ENCODE assay signal across 18 cellular contexts in the genomic region with DNA sequence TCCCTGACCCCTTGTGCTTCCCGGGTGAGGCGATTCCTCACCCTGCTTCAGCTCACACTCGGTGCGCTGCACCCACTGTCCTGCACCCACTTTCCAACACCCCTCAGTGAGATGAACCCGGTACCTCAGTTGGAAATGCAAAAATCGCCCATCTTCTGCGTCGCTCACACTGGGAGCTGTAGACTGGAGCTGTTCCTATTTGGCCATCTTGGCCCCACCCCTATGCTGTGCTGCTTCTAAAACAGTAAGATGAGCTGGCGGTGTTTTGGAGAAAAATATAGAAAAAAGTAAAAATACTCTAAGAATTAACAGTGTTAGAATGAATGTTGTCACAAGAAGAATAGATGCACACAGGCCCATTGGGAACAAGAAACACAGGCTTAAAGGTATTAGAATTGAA.
DNase-seq lines count a peak whose midpoint lies in the region; ATAC-seq and TF ChIP-seq lines count a peak whose summit lies in the region.
"Had no signal": no experiment of that assay in that cellular context is flagged by ENCODE, and none has a peak within 500 bp of the region (broad histone marks: within the 10 kb centered on the region; RNA-seq: fewer than 3 reads in every experiment).

No MANE protein-coding gene starts in this region.

- CTCF ChIA-PET in SK-N-SH (lab: Yijun Ruan, JAX): interaction anchor here (1.0 kb wide), 1 partner anchor 17 kb away, joined by 3 read pairs; no protein-coding TSS in a partner anchor

- H3K9me3 ChIP-seq in SK-N-SH (no peaks in the 10 kb centered on the region; the same call in 1 of the 2 replicates), ascending aorta (peaks cover 0 to 2% of the 10 kb centered on the region in 2 donors), tibial artery (no peaks in the 10 kb centered on the region)
- H3K9me3 ChIP-seq: BLaER1, HAP-1 had no signal

- 98% methylated on average over 9 of the region's 9 CpGs for WGBS in SK-N-SH (ENCODE audit: low lambda C conversion rate)

- peaks cover 55% of the 10 kb centered on the region for H3K79me2 ChIP-seq in SK-N-SH (ENCODE audit: insufficient read depth)

- H3K4me2 ChIP-seq in SK-N-SH: no peak overlapping the region
- H3K4me2 ChIP-seq: BLaER1 had no signal

- 0 out of 2 replicates have a peak overlapping the region, but pooled peaks have one; percentile 24 for H2AFZ ChIP-seq in SK-N-SH (ENCODE audit: low read depth)

- TF ChIP-seq CTCF in SK-N-SH (IDR thresholded peaks at IDR 0.05): no peak
- no peak for TF ChIP-seq CTCF in ascending aorta (IDR thresholded peaks at IDR 0.05)
- TF ChIP-seq CTCF in tibial artery (IDR thresholded peaks at IDR 0.05): no peak

- intact Hi-C loops in ascending aorta (cut with DNase I) (no loop called here), tibial artery (cut with DNase I; ENCODE audit: low total_unique reads) (no loop called here)

- no peak for ATAC-seq in SK-N-SH treated with all-trans-retinoic acid at 6 μM for 48 hours
- no peak for ATAC-seq in natural killer cell treated with Interleukin-12 subunit alpha and Interleukin-12 subunit beta and Interleukin-15 and Interleukin-18, amount 100 ng/mL, for 72 hours

- H3K4me3 ChIP-seq in SK-N-SH (ENCODE audit: low read depth in 2 of 2, low read length in 1 of 2) (no peak overlapping the region), ascending aorta (no peak overlapping the region), tibial artery (no peak overlapping the region)
- H3K4me3 ChIP-seq: BLaER1, HAP-1 had no signal

- peaks cover 4% of the 10 kb centered on the region for H3K36me3 Mint-ChIP-seq in natural killer cell treated with Interleukin-12 subunit alpha and Interleukin-12 subunit beta and Interleukin-15 and Interleukin-18, amount 100 ng/mL, for 72 hours
- H3K36me3 Mint-ChIP-seq: CD4-positive, alpha-beta memory T cell had no signal

- H3K36me3 ChIP-seq in SK-N-SH (replicated peaks in 1 of 2; ENCODE audit: control insufficient read depth in 1 of 2, insufficient read depth in 2 of 2, low read length in 1 of 2) (peaks cover 0 to 13% of the 10 kb centered on the region in 2 experiments), ascending aorta (no peaks in the 10 kb centered on the region), tibial artery (no peaks in the 10 kb centered on the region)
- H3K36me3 ChIP-seq: BLaER1, HAP-1 had no signal

- peaks cover 2 to 13% of the 10 kb centered on the region in 2 donors for H3K27me3 Mint-ChIP-seq in natural killer cell treated with Interleukin-12 subunit alpha and Interleukin-12 subunit beta and Interleukin-15 and Interleukin-18, amount 100 ng/mL, for 72 hours
- H3K27me3 Mint-ChIP-seq: B cell had no signal

- no peaks in the 10 kb centered on the region for H3K27me3 ChIP-seq in SK-N-SH (ENCODE audit: insufficient read depth)
- H3K27me3 ChIP-seq in ascending aorta: no peaks in the 10 kb centered on the region
- no peaks in the 10 kb centered on the region for H3K27me3 ChIP-seq in tibial artery
- H3K27me3 ChIP-seq: BLaER1 had no signal

- H3K4me1 ChIP-seq in SK-N-SH (ENCODE audit: control insufficient read depth in 1 of 2, insufficient read depth in 2 of 2, low read depth in 1 of 2, low read length in 1 of 2): no peaks in the 10 kb centered on the region; a peak in 1 of 4 replicates
- H3K4me1 ChIP-seq in ascending aorta: peaks cover 0 to 11% of the 10 kb centered on the region in 2 donors
- peaks cover 0 to 38% (median 4%) of the 10 kb centered on the region in 4 donors for H3K4me1 ChIP-seq in tibial artery
- H3K4me1 ChIP-seq: BLaER1, HAP-1 had no signal

- peaks cover 3% of the 10 kb centered on the region for H3K9me3 Mint-ChIP-seq in natural killer cell treated with Interleukin-12 subunit alpha and Interleukin-12 subunit beta and Interleukin-15 and Interleukin-18, amount 100 ng/mL, for 72 hours

- TF ChIP-seq RAD21 in SK-N-SH (IDR thresholded peaks at IDR 0.05; ENCODE audit: low read length): no peak

- no peaks in the 10 kb centered on the region; the same call in 1 of the 2 replicates for H3K9me2 ChIP-seq in SK-N-SH

- POLR2A ChIA-PET in SK-N-SH (lab: Yijun Ruan, JAX): no interaction called here

- H3K9ac ChIP-seq in SK-N-SH: no peak overlapping the region
- H3K9ac ChIP-seq: BLaER1 had no signal

- H3K27ac ChIP-seq in SK-N-SH (ENCODE audit: low read depth in 2 of 2, low read length in 1 of 2) (no peak overlapping the region), ascending aorta (peak overlapping the region; percentile 13 to 35), tibial artery (peak overlapping the region; percentile 14 to 55)
- H3K27ac ChIP-seq: 22Rv1, BLaER1 had no signal

- H4K20me1 ChIP-seq in SK-N-SH (ENCODE audit: insufficient read depth): 0 out of 2 replicates have a peak, but pooled peaks cover 4% of the 10 kb centered on the region
- H4K20me1 ChIP-seq: BLaER1 had no signal

- H3K27ac Mint-ChIP-seq in natural killer cell treated with Interleukin-12 subunit alpha and Interleukin-12 subunit beta and Interleukin-15 and Interleukin-18, amount 100 ng/mL, for 72 hours: no peak overlapping the region
- H3K27ac Mint-ChIP-seq: B cell had no signal

- no peaks in the 10 kb centered on the region for H3K4me1 Mint-ChIP-seq in natural killer cell treated with Interleukin-12 subunit alpha and Interleukin-12 subunit beta and Interleukin-15 and Interleukin-18, amount 100 ng/mL, for 72 hours (ENCODE audit: low read depth in 2 of 2)
- H3K4me1 Mint-ChIP-seq: B cell; CD4-positive, alpha-beta memory T cell had no signal

- H3K4me3 Mint-ChIP-seq in natural killer cell treated with Interleukin-12 subunit alpha and Interleukin-12 subunit beta and Interleukin-15 and Interleukin-18, amount 100 ng/mL, for 72 hours: no peak overlapping the region
- H3K4me3 Mint-ChIP-seq: B cell; CD4-positive, alpha-beta memory T cell had no signal

- DNase-seq in SK-N-SH (no peak), OCI-M1 (lab: John Stamatoyannopoulos, UW) (peak; percentile 53), ascending aorta (ENCODE audit: low spot score in 2 of 2) (no peak), tibial artery (no peak), DMS79 treated with DMSO at 0.1 percent for 48 hours (lab: John Stamatoyannopoulos, UW) (no peak), C1 segment of cervical spinal cord (lab: John Stamatoyannopoulos, UW) (no peak)
- no peak for DNase-seq in natural killer cell treated with Interleukin-12 subunit alpha and Interleukin-12 subunit beta and Interleukin-15 and Interleukin-18, amount 100 ng/mL, for 72 hours (ENCODE audit: low spot score)
- DNase-seq: CD4-positive, alpha-beta memory T cell; COR-L47; DMS 273 treated with DMSO at 0.1 percent for 48 hours; DMS79; GF-D8; GOT3 had no signal

- TF ChIP-seq EP300 in SK-N-SH (IDR thresholded peaks at IDR 0.05; ENCODE audit: borderline replicate concordance in 1 of 2, low read depth in 1 of 2, low read length in 1 of 2): no peak

- H3F3A ChIP-seq in SK-N-SH (replicated peaks; ENCODE audit: insufficient read depth): peaks cover 23% of the 10 kb centered on the region

TF ChIP-seq in SK-N-SH, 30 proteins besides CTCF, POLR2A, EP300 and RAD21:
- TF ChIP-seq, protein P1, sequence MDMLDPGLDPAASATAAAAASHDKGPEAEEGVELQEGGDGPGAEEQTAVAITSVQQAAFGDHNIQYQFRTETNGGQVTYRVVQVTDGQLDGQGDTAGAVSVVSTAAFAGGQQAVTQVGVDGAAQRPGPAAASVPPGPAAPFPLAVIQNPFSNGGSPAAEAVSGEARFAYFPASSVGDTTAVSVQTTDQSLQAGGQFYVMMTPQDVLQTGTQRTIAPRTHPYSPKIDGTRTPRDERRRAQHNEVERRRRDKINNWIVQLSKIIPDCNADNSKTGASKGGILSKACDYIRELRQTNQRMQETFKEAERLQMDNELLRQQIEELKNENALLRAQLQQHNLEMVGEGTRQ (IDR thresholded peaks at IDR 0.05; ENCODE audit: borderline replicate concordance, low read depth, low read length): no peak
- no peak for TF ChIP-seq NRF1 (IDR thresholded peaks at IDR 0.05; ENCODE audit: low read depth, low read length)

TF ChIP-seq in SK-N-SH treated with all-trans-retinoic acid at 6 μM for 48 hours, 23 proteins besides CTCF, POLR2A, EP300 and RAD21 (continues in another document):
- TF ChIP-seq RARB (CRISPR knock-in tag; IDR thresholded peaks at IDR 0.05) (no peak), PPARA (CRISPR knock-in tag; IDR thresholded peaks at IDR 0.05; ENCODE audit: borderline replicate concordance) (no peak), ZNF8 (CRISPR knock-in tag; IDR thresholded peaks at IDR 0.05) (no peak), BACH2 (CRISPR knock-in tag; IDR thresholded peaks at IDR 0.05; ENCODE audit: borderline replicate concordance) (no peak), ARNTL (CRISPR knock-in tag; IDR thresholded peaks at IDR 0.05; ENCODE audit: borderline replicate concordance, low read depth) (no peak), SNAI2 (CRISPR knock-in tag; IDR thresholded peaks at IDR 0.05) (no peak), ISL1 (CRISPR knock-in tag; IDR thresholded peaks at IDR 0.05) (no peak), ZNF70 (CRISPR knock-in tag; IDR thresholded peaks at IDR 0.05) (no peak), OSR1 (CRISPR knock-in tag; IDR thresholded peaks at IDR 0.05) (no peak)
- TF ChIP-seq, protein P2, sequence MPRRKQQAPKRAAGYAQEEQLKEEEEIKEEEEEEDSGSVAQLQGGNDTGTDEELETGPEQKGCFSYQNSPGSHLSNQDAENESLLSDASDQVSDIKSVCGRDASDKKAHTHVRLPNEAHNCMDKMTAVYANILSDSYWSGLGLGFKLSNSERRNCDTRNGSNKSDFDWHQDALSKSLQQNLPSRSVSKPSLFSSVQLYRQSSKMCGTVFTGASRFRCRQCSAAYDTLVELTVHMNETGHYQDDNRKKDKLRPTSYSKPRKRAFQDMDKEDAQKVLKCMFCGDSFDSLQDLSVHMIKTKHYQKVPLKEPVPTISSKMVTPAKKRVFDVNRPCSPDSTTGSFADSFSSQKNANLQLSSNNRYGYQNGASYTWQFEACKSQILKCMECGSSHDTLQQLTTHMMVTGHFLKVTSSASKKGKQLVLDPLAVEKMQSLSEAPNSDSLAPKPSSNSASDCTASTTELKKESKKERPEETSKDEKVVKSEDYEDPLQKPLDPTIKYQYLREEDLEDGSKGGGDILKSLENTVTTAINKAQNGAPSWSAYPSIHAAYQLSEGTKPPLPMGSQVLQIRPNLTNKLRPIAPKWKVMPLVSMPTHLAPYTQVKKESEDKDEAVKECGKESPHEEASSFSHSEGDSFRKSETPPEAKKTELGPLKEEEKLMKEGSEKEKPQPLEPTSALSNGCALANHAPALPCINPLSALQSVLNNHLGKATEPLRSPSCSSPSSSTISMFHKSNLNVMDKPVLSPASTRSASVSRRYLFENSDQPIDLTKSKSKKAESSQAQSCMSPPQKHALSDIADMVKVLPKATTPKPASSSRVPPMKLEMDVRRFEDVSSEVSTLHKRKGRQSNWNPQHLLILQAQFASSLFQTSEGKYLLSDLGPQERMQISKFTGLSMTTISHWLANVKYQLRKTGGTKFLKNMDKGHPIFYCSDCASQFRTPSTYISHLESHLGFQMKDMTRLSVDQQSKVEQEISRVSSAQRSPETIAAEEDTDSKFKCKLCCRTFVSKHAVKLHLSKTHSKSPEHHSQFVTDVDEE (CRISPR knock-in tag; IDR thresholded peaks at IDR 0.05): no peak

Comparison
In these comparisons a context has a peak if more than half of its experiments do, and no peak if none do; other contexts are left out.
1. H3K27ac ChIP-seq: peak in ascending aorta (2 of 2) and tibial artery (2 of 2); none in SK-N-SH (0 of 2).